In genomic region chr5:118115791-118116190, GRCh38 we compare ENCODE assay signal across 32 cellular contexts.
DNase-seq lines count a peak whose midpoint lies in the region; ATAC-seq, FAIRE-seq and TF ChIP-seq lines count a peak whose summit lies in the region.
"Had no signal": no experiment of that assay in that cellular context is flagged by ENCODE, and none has a peak within 500 bp of the region (broad histone marks: within the 10 kb centered on the region; RNA-seq: fewer than 3 reads in every experiment).

No MANE protein-coding gene starts in this region.

- TF ChIP-seq CTCF in astrocyte (IDR thresholded peaks at IDR 0.05; ENCODE audit: insufficient read depth, low read depth, low read length) (no peak), foreskin keratinocyte (conservative IDR thresholded peaks at IDR 0.05) (no peak)

- no peaks in the 10 kb centered on the region for H3K36me3 ChIP-seq in astrocyte (ENCODE audit: insufficient read depth, low read length)
- H3K36me3 ChIP-seq: right lobe of liver, tibial artery had no signal

- no peaks in the 10 kb centered on the region for H3K36me3 Mint-ChIP-seq in astrocyte (ENCODE audit: low read depth, unreplicated experiment)
- H3K36me3 Mint-ChIP-seq in activated T-cell treated with anti-CD3 and anti-CD28 coated beads, Interleukin-2, amount 50 U/mL, for 4 hours (ENCODE audit: insufficient read depth) = no peaks in the 10 kb centered on the region
- H3K36me3 Mint-ChIP-seq: activated naive CD8-positive, alpha-beta T cell; CD14-positive monocyte; naive B cell had no signal

- H3K4me3 Mint-ChIP-seq in astrocyte (ENCODE audit: unreplicated experiment) = no peak overlapping the region
- no peak overlapping the region for H3K4me3 Mint-ChIP-seq in activated T-cell treated with anti-CD3 and anti-CD28 coated beads, Interleukin-2, amount 50 U/mL, for 4 hours
- H3K4me3 Mint-ChIP-seq: activated CD4-positive, alpha-beta T cell treated with anti-CD3 and anti-CD28 coated beads for 36 hours; activated naive CD8-positive, alpha-beta T cell; CD14-positive monocyte; naive B cell; T-helper 2 cell treated with Interferon-gamma antibody and Interleukin-4, amounts not matched to agents 5 μg/mL and 100 μg/mL, for 36 hours had no signal

- H3K4me1 ChIP-seq in astrocyte (ENCODE audit: insufficient read depth, low read length) = no peaks in the 10 kb centered on the region
- no peaks in the 10 kb centered on the region for H3K4me1 ChIP-seq in foreskin keratinocyte
- H3K4me1 ChIP-seq: Caco-2, right lobe of liver, tibial artery had no signal

- H3K4me2 ChIP-seq in astrocyte (ENCODE audit: low read length) = no peak overlapping the region
- H3K4me2 ChIP-seq: KMS-11 had no signal

- H3K4me3 ChIP-seq in astrocyte (ENCODE audit: insufficient read depth, low read depth, low read length) = no peak overlapping the region
- H3K4me3 ChIP-seq: coronary artery, right lobe of liver, tibial artery had no signal

- H3K27me3 ChIP-seq in astrocyte (ENCODE audit: insufficient read depth, low read length) = no peaks in the 10 kb centered on the region
- H3K27me3 ChIP-seq in foreskin keratinocyte = no peaks in the 10 kb centered on the region
- H3K27me3 ChIP-seq: right lobe of liver, tibial artery had no signal

- no peaks in the 10 kb centered on the region for H4K20me1 ChIP-seq in astrocyte (ENCODE audit: insufficient read depth, low read length)

- peak; percentile 57 for ATAC-seq in foreskin keratinocyte
- ATAC-seq in activated T-cell treated with anti-CD3 and anti-CD28 coated beads, Interleukin-2, amount 50 U/mL, for 4 hours = no peak
- ATAC-seq: activated CD4-positive, alpha-beta T cell treated with anti-CD3 and anti-CD28 coated beads for 36 hours; right lobe of liver had no signal

- H3K4me1 Mint-ChIP-seq in astrocyte (ENCODE audit: low read depth, unreplicated experiment) = peaks cover 2% of the 10 kb centered on the region
- no peaks in the 10 kb centered on the region for H3K4me1 Mint-ChIP-seq in activated T-cell treated with anti-CD3 and anti-CD28 coated beads, Interleukin-2, amount 50 U/mL, for 4 hours (ENCODE audit: low read depth)
- H3K4me1 Mint-ChIP-seq: activated CD4-positive, alpha-beta T cell treated with anti-CD3 and anti-CD28 coated beads for 36 hours; CD14-positive monocyte; naive B cell had no signal

- H3K79me2 ChIP-seq in astrocyte (ENCODE audit: insufficient read depth, low read length) = no peaks in the 10 kb centered on the region

- no peaks in the 10 kb centered on the region for H3K27me3 Mint-ChIP-seq in astrocyte (ENCODE audit: low read depth, unreplicated experiment)
- no peaks in the 10 kb centered on the region for H3K27me3 Mint-ChIP-seq in activated T-cell treated with anti-CD3 and anti-CD28 coated beads, Interleukin-2, amount 50 U/mL, for 4 hours (ENCODE audit: low read depth)
- H3K27me3 Mint-ChIP-seq: activated CD4-positive, alpha-beta T cell treated with anti-CD3 and anti-CD28 coated beads for 36 hours; activated naive CD8-positive, alpha-beta T cell; naive B cell had no signal

- H2AFZ ChIP-seq in astrocyte (ENCODE audit: low read depth, low read length) = no peak overlapping the region

- DNase-seq in H4 (ENCODE audit: low spot score) (peak; percentile 52), astrocyte (ENCODE audit: low read depth) (peak; percentile 3), foreskin keratinocyte (peak; percentile 37 to 58), urothelium cell line (ENCODE audit: low spot score) (peak; percentile 25), RCC 7860 (ENCODE audit: low spot score) (no peak)
- no peak for DNase-seq in stimulated activated CD8-positive, alpha-beta memory T cell treated with anti-CD3 and anti-CD28 coated beads, Interleukin-4, amount 100 ng/mL, for 48 hours
- no peak for DNase-seq in activated T-cell treated with anti-CD3 and anti-CD28 coated beads, Interleukin-2, amount 50 U/mL, for 4 hours
- DNase-seq: activated CD4-positive, alpha-beta T cell treated with anti-CD3 and anti-CD28 coated beads for 36 hours; Caco-2; caudate nucleus; DMS53; effector memory CD4-positive, alpha-beta T cell; head of caudate nucleus; kidney; midbrain; naive B cell; NCI-H1436; NCI-H2081; NCI-H345; posterior cingulate gyrus; right lobe of liver; SIG-M5; stimulated activated CD4-positive, alpha-beta T cell treated with anti-CD3 and anti-CD28 coated beads, Interleukin-12 subunit alpha, Interleukin-12 subunit beta, amount 100 ng/mL, for 4 hours; stimulated activated CD4-positive, alpha-beta T cell treated with anti-CD3 and anti-CD28 coated beads, Interleukin-4, amount 100 ng/mL, for 1 hour; tibial artery had no signal

- no peak overlapping the region for H3K27ac ChIP-seq in astrocyte (ENCODE audit: low read depth, low read length)
- H3K27ac ChIP-seq in foreskin keratinocyte = no peak overlapping the region
- H3K27ac ChIP-seq: coronary artery, KMS-11, right lobe of liver, tibial artery had no signal

- H3K9me3 Mint-ChIP-seq in astrocyte (ENCODE audit: unreplicated experiment) = no peaks in the 10 kb centered on the region
- H3K9me3 Mint-ChIP-seq in activated T-cell treated with anti-CD3 and anti-CD28 coated beads, Interleukin-2, amount 50 U/mL, for 4 hours = peaks cover 8% of the 10 kb centered on the region

- H3K9ac ChIP-seq in astrocyte (ENCODE audit: low read length) = no peak overlapping the region
- H3K9ac ChIP-seq: KMS-11 had no signal

- no peak for FAIRE-seq in astrocyte (lab: Jason Lieb, UNC)
- FAIRE-seq in urothelium cell line (lab: Jason Lieb, UNC) = no peak
- FAIRE-seq in RCC 7860 (lab: Jason Lieb, UNC) = no peak
- FAIRE-seq: G401.6, kidney had no signal

- H3K27ac Mint-ChIP-seq in astrocyte (ENCODE audit: unreplicated experiment) = no peak overlapping the region
- H3K27ac Mint-ChIP-seq: activated CD4-positive, alpha-beta T cell treated with anti-CD3 and anti-CD28 coated beads for 36 hours; activated naive CD8-positive, alpha-beta T cell; activated T-helper 2 cell treated with anti-CD3 and anti-CD28 coated beads, Interferon-gamma antibody, Interleukin-2, Interleukin-4, amounts not matched to agents 10 μg/mL and 5 μg/mL and 100 μg/mL, durations not matched to agents 14 hours and 24 hours and 36 hours; CD14-positive monocyte; naive B cell; T-helper 2 cell treated with Interferon-gamma antibody and Interleukin-4, amounts not matched to agents 5 μg/mL and 100 μg/mL, for 36 hours had no signal

- H3K9me3 ChIP-seq in astrocyte (ENCODE audit: insufficient read depth, low read depth, low read length) = no peaks in the 10 kb centered on the region
- H3K9me3 ChIP-seq: Caco-2, right lobe of liver, tibial artery had no signal

Comparison
In these comparisons a context has a peak if more than half of its experiments do, and no peak if none do; other contexts are left out.
1. DNase-seq: peak in H4 (single experiment), astrocyte (single experiment), foreskin keratinocyte (2 of 2) and urothelium cell line (single experiment); none in stimulated activated CD8-positive, alpha-beta memory T cell treated with anti-CD3 and anti-CD28 coated beads, Interleukin-4, amount 100 ng/mL, for 48 hours (single experiment), RCC 7860 (single experiment) and activated T-cell treated with anti-CD3 and anti-CD28 coated beads, Interleukin-2, amount 50 U/mL, for 4 hours (single experiment).